18 cellular contexts compared by ENCODE assay signal in the genomic region with DNA sequence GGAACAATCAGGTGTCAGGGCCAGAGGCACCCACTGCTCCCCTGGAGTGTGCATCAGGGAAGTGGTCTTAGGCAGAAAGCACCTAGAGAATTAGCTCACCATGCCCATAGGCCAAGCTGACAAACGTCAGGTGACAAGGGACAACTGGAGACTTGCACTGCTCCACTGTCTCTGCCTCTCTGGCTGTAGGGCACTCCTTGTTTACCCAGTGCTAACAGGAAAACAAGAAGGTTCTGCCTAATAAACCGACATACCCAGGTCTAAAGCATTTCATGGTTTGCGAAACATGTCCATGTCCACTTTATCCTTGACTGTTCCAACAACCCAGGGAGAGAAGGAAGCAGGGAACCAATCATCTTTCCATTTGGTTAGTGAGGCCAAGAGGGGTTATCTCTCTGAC.
DNase-seq lines count a peak whose midpoint lies in the region; ATAC-seq and TF ChIP-seq lines count a peak whose summit lies in the region.
"Had no signal": no experiment of that assay in that cellular context is flagged by ENCODE, and none has a peak within 500 bp of the region (broad histone marks: within the 10 kb centered on the region; RNA-seq: fewer than 3 reads in every experiment).

No MANE protein-coding gene starts in this region.

- H3K4me1 ChIP-seq in liver (ENCODE audit: control insufficient read depth in 4 of 4, insufficient read depth in 4 of 4, low read length in 3 of 4) (peaks cover 7 to 42% (median 35%) of the 10 kb centered on the region in 4 donors), vagina (no peaks in the 10 kb centered on the region)

- H3K36me3 Mint-ChIP-seq in T-helper 2 cell treated with Interferon-gamma antibody and Interleukin-4, amounts not matched to agents 5 μg/mL and 100 μg/mL, for 36 hours (ENCODE audit: low read depth): no peaks in the 10 kb centered on the region
- no peaks in the 10 kb centered on the region for H3K36me3 Mint-ChIP-seq in CD14-positive monocyte
- H3K36me3 Mint-ChIP-seq: CD4-positive, alpha-beta memory T cell; IgD-negative memory B cell had no signal

- no peak for ATAC-seq in HG03520 (IDR thresholded peaks at IDR 0.05; ENCODE audit: unreplicated experiment)
- ATAC-seq: GM12878 had no signal

- H3K27ac Mint-ChIP-seq in T-helper 2 cell treated with Interferon-gamma antibody and Interleukin-4, amounts not matched to agents 5 μg/mL and 100 μg/mL, for 36 hours: no peak overlapping the region
- H3K27ac Mint-ChIP-seq in CD14-positive monocyte: no peak overlapping the region
- H3K27ac Mint-ChIP-seq: CD4-positive, alpha-beta memory T cell; H9; IgD-negative memory B cell had no signal

- 33% methylated on average over 3 of the region's 3 CpGs for whole genome bisulfite sequencing in liver

- H3K27ac ChIP-seq in liver (ENCODE audit: low read depth in 1 of 2, low read length in 2 of 2): peak overlapping the region; percentile 40 to 54
- no peak overlapping the region for H3K27ac ChIP-seq in vagina
- H3K27ac ChIP-seq: C4-2B had no signal

- H3K4me3 ChIP-seq in LNCaP clone FGC (ENCODE audit: low read depth, low read length) (no peak overlapping the region), liver (ENCODE audit: low read depth in 1 of 3, low read length in 3 of 3) (no peak overlapping the region), vagina (no peak overlapping the region)
- H3K4me3 ChIP-seq: GM12878 had no signal

- no peak overlapping the region for H3K4me3 Mint-ChIP-seq in T-helper 2 cell treated with Interferon-gamma antibody and Interleukin-4, amounts not matched to agents 5 μg/mL and 100 μg/mL, for 36 hours
- no peak overlapping the region for H3K4me3 Mint-ChIP-seq in CD14-positive monocyte
- H3K4me3 Mint-ChIP-seq: CD4-positive, alpha-beta memory T cell; H9; IgD-negative memory B cell had no signal

- H3K27me3 Mint-ChIP-seq in T-helper 2 cell treated with Interferon-gamma antibody and Interleukin-4, amounts not matched to agents 5 μg/mL and 100 μg/mL, for 36 hours (ENCODE audit: low read depth): no peaks in the 10 kb centered on the region
- H3K27me3 Mint-ChIP-seq in CD14-positive monocyte (ENCODE audit: low read depth in 3 of 3): peaks cover 0 to 3% (median 0%) of the 10 kb centered on the region in 3 donors
- H3K27me3 Mint-ChIP-seq: IgD-negative memory B cell had no signal

- DNase-seq in LNCaP clone FGC (ENCODE audit: low read depth) (peak; percentile 25), ecto neural progenitor cell (ENCODE audit: low spot score) (peak; percentile 6), vagina (ENCODE audit: extremely low spot score in 2 of 2) (peak; percentile 16 to 67), germinal center (ENCODE audit: low spot score) (no peak), CD14-positive monocyte (ENCODE audit: low spot score) (no peak)
- no peak for DNase-seq in T-helper 2 cell treated with Interferon-gamma antibody and Interleukin-4, amounts not matched to agents 5 μg/mL and 100 μg/mL, for 36 hours (ENCODE audit: low spot score)
- DNase-seq: AML-193; CD4-positive, alpha-beta memory T cell; DMS153; DND-41; EL; H9; KBM-7 had no signal

- no peak for TF ChIP-seq CTCF in LNCaP clone FGC (IDR thresholded peaks at IDR 0.05; ENCODE audit: control insufficient read depth, extremely low read depth, insufficient read depth)
- no peak for TF ChIP-seq CTCF in liver (IDR thresholded peaks at IDR 0.05; ENCODE audit: low read depth, low read length, missing input control)
- no peak for TF ChIP-seq CTCF in vagina (IDR thresholded peaks at IDR 0.05)
- no peak for TF ChIP-seq CTCF in CD14-positive monocyte (IDR thresholded peaks at IDR 0.05)

- H3K36me3 ChIP-seq in liver (ENCODE audit: control insufficient read depth in 4 of 4, insufficient read depth in 3 of 4, low read depth in 1 of 4, low read length in 3 of 4) (no peaks in the 10 kb centered on the region), vagina (no peaks in the 10 kb centered on the region)

- H3K4me1 Mint-ChIP-seq in T-helper 2 cell treated with Interferon-gamma antibody and Interleukin-4, amounts not matched to agents 5 μg/mL and 100 μg/mL, for 36 hours (ENCODE audit: low read depth): no peaks in the 10 kb centered on the region
- peaks cover 2% of the 10 kb centered on the region for H3K4me1 Mint-ChIP-seq in CD14-positive monocyte
- H3K4me1 Mint-ChIP-seq: CD4-positive, alpha-beta memory T cell; H9 had no signal

- TF ChIP-seq POLR2A in vagina (IDR thresholded peaks at IDR 0.05): no peak

- intact Hi-C loops in vagina (cut with DNase I) (no loop called here), CD14-positive monocyte (cut with micrococcal nuclease) (no loop called here)

- no peaks in the 10 kb centered on the region for H3K9me3 Mint-ChIP-seq in T-helper 2 cell treated with Interferon-gamma antibody and Interleukin-4, amounts not matched to agents 5 μg/mL and 100 μg/mL, for 36 hours
- H3K9me3 Mint-ChIP-seq in CD14-positive monocyte: peaks cover 0 to 4% (median 0%) of the 10 kb centered on the region in 7 donors
- H3K9me3 Mint-ChIP-seq: CD4-positive, alpha-beta memory T cell had no signal

- TF ChIP-seq RAD21 in liver (IDR thresholded peaks at IDR 0.05): peak in 1 of 2 donors; percentile 46

- H3K27me3 ChIP-seq in liver (ENCODE audit: control insufficient read depth in 4 of 4, insufficient read depth in 4 of 4, low read length in 3 of 4) (no peaks in the 10 kb centered on the region), vagina (no peaks in the 10 kb centered on the region)

- no peak overlapping the region for H3K9ac ChIP-seq in liver (ENCODE audit: low read depth in 1 of 2, low read length in 2 of 2)

- H3K9me3 ChIP-seq in liver (ENCODE audit: control insufficient read depth in 4 of 4, low read length in 3 of 4): no peaks in the 10 kb centered on the region
- H3K9me3 ChIP-seq in vagina: no peaks in the 10 kb centered on the region

TF ChIP-seq in liver, 16 proteins besides CTCF, POLR2A, EP300 and RAD21:
- TF ChIP-seq GABPA (IDR thresholded peaks at IDR 0.05 in 1 of 2, conservative IDR thresholded peaks at IDR 0.05 in 1 of 2) (peak in 1 of 2 donors; percentile 9), HNF4A (conservative IDR thresholded peaks at IDR 0.05) (peak; percentile 64 to 72), JUND (IDR thresholded peaks at IDR 0.05) (peak in 1 of 2 donors; percentile 53), EGR1 (IDR thresholded peaks at IDR 0.05; ENCODE audit: low read depth in 2 of 2) (no peak), SP1 (IDR thresholded peaks at IDR 0.05) (peak; percentile 81), YY1 (IDR thresholded peaks at IDR 0.05) (peak; percentile 60), TAF1 (conservative IDR thresholded peaks at IDR 0.05) (no peak), NR2F2 (IDR thresholded peaks at IDR 0.05) (no peak), FOXA1 (IDR thresholded peaks at IDR 0.05) (peak; percentile 76), RXRA (IDR thresholded peaks at IDR 0.05) (peak; percentile 81 to 82), FOXA2 (IDR thresholded peaks at IDR 0.05) (peak; percentile 95)
- TF ChIP-seq, protein P1, sequence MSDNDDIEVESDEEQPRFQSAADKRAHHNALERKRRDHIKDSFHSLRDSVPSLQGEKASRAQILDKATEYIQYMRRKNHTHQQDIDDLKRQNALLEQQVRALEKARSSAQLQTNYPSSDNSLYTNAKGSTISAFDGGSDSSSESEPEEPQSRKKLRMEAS (IDR thresholded peaks at IDR 0.05): peak; percentile 64
- TF ChIP-seq, protein P2, sequence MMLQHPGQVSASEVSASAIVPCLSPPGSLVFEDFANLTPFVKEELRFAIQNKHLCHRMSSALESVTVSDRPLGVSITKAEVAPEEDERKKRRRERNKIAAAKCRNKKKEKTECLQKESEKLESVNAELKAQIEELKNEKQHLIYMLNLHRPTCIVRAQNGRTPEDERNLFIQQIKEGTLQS (IDR thresholded peaks at IDR 0.05): no peak
- TF ChIP-seq, protein P3, sequence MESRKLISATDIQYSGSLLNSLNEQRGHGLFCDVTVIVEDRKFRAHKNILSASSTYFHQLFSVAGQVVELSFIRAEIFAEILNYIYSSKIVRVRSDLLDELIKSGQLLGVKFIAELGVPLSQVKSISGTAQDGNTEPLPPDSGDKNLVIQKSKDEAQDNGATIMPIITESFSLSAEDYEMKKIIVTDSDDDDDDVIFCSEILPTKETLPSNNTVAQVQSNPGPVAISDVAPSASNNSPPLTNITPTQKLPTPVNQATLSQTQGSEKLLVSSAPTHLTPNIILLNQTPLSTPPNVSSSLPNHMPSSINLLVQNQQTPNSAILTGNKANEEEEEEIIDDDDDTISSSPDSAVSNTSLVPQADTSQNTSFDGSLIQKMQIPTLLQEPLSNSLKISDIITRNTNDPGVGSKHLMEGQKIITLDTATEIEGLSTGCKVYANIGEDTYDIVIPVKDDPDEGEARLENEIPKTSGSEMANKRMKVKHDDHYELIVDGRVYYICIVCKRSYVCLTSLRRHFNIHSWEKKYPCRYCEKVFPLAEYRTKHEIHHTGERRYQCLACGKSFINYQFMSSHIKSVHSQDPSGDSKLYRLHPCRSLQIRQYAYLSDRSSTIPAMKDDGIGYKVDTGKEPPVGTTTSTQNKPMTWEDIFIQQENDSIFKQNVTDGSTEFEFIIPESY (IDR thresholded peaks at IDR 0.05): peak; percentile 45
- TF ChIP-seq, protein P4, sequence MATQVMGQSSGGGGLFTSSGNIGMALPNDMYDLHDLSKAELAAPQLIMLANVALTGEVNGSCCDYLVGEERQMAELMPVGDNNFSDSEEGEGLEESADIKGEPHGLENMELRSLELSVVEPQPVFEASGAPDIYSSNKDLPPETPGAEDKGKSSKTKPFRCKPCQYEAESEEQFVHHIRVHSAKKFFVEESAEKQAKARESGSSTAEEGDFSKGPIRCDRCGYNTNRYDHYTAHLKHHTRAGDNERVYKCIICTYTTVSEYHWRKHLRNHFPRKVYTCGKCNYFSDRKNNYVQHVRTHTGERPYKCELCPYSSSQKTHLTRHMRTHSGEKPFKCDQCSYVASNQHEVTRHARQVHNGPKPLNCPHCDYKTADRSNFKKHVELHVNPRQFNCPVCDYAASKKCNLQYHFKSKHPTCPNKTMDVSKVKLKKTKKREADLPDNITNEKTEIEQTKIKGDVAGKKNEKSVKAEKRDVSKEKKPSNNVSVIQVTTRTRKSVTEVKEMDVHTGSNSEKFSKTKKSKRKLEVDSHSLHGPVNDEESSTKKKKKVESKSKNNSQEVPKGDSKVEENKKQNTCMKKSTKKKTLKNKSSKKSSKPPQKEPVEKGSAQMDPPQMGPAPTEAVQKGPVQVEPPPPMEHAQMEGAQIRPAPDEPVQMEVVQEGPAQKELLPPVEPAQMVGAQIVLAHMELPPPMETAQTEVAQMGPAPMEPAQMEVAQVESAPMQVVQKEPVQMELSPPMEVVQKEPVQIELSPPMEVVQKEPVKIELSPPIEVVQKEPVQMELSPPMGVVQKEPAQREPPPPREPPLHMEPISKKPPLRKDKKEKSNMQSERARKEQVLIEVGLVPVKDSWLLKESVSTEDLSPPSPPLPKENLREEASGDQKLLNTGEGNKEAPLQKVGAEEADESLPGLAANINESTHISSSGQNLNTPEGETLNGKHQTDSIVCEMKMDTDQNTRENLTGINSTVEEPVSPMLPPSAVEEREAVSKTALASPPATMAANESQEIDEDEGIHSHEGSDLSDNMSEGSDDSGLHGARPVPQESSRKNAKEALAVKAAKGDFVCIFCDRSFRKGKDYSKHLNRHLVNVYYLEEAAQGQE (IDR thresholded peaks at IDR 0.05): no peak

Comparison
In these comparisons a context has a peak if more than half of its experiments do, and no peak if none do; other contexts are left out.
1. DNase-seq: peak in LNCaP clone FGC (single experiment), ecto neural progenitor cell (single experiment) and vagina (2 of 2); none in T-helper 2 cell treated with Interferon-gamma antibody and Interleukin-4, amounts not matched to agents 5 μg/mL and 100 μg/mL, for 36 hours (single experiment), germinal center (single experiment) and CD14-positive monocyte (single experiment).